1 cellular context compared by ENCODE assay signal in genomic region chr7:135078051-135078450, GRCh38.
TF ChIP-seq lines count a peak whose summit lies in the region.

No MANE protein-coding gene starts in this region.

TF ChIP-seq in H1, 55 proteins besides CTCF, POLR2A, EP300 and RAD21:
- no peak for TF ChIP-seq GABPA (IDR thresholded peaks at IDR 0.05; ENCODE audit: borderline replicate concordance, insufficient read depth, low read length)
- no peak for TF ChIP-seq USF2 (IDR thresholded peaks at IDR 0.05; ENCODE audit: low read length)
TF ChIP-seq in H1: peak in this region for 0.
